ENCODE assay signal across 18 cellular contexts in the genomic region with DNA sequence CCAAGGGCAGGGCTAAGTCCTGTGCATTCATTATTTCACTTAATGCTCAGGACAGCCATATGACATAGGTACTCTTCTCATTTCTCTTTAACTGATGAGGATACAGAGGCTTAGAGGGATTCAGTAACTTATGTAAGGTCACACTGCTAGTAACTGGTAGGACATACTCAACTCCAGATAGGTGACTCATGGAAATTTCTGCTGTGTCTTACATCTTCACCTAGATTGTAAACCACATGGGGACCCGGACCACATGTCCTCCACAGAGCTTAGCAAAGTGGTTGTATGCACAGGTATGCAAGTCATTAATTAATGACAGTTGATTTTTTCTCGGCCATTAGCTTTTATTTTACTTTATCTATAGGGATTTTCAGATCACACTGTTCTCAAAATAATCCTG. TPM values are rescaled to one million over a fixed set of nuclear protein-coding genes. Genes with fewer than 3 reads are reported as not detected.
DNase-seq lines count a peak whose midpoint lies in the region; ATAC-seq, FAIRE-seq and TF ChIP-seq lines count a peak whose summit lies in the region.
"Had no signal": no experiment of that assay in that cellular context is flagged by ENCODE, and none has a peak within 500 bp of the region (broad histone marks: within the 10 kb centered on the region; RNA-seq: fewer than 3 reads in every experiment).

No MANE protein-coding gene starts in this region.

- H3K36me3 Mint-ChIP-seq in activated naive CD4-positive, alpha-beta T cell treated with anti-CD3 and anti-CD28 coated beads, Interleukin-2, amount 50 U/mL, for 72 hours: peaks cover 0 to 22% of the 10 kb centered on the region in 2 donors
- peaks cover 0 to 7% (median 0%) of the 10 kb centered on the region in 3 experiments; a peak in 4 of 7 replicates for H3K36me3 Mint-ChIP-seq in H9 (ENCODE audit: insufficient read depth in 1 of 3, low read depth in 3 of 3)

- H3K4me1 ChIP-seq in H9 (ENCODE audit: insufficient read depth, low read length) (peaks cover 7% of the 10 kb centered on the region), Karpas-422 (ENCODE audit: low read length) (no peaks in the 10 kb centered on the region)
- H3K4me1 ChIP-seq: pancreas had no signal

- H2BK120ac ChIP-seq in H9 (ENCODE audit: low read depth, low read length, poor library complexity, severe bottlenecking): no peak overlapping the region

- H3K9ac ChIP-seq in H9 (ENCODE audit: extremely low read depth, insufficient read length, low read length) (no peak overlapping the region), Karpas-422 (ENCODE audit: low read length) (no peak overlapping the region)

- no peak for TF ChIP-seq POLR2A in H54 (IDR thresholded peaks at IDR 0.05; ENCODE audit: low read depth, low read length)

- no peak overlapping the region for H2BK5ac ChIP-seq in H9 (ENCODE audit: insufficient read length, low read length)

- no peaks in the 10 kb centered on the region for H3K79me2 ChIP-seq in H9 (ENCODE audit: insufficient read depth, low read length)
- H3K79me2 ChIP-seq in Karpas-422 (ENCODE audit: low read length): no peaks in the 10 kb centered on the region

- no peak overlapping the region for H4K8ac ChIP-seq in H9 (replicated peaks; ENCODE audit: insufficient read length, low read depth, low read length)

- no peak overlapping the region for H3K23ac ChIP-seq in H9 (ENCODE audit: insufficient read length, low read depth, low read length)

- H2BK15ac ChIP-seq in H9 (ENCODE audit: low read depth, low read length): no peak overlapping the region

- H3K4me1 Mint-ChIP-seq in H9: peaks cover 23 to 24% of the 10 kb centered on the region in 2 experiments

- H3K9me3 ChIP-seq in H9 (ENCODE audit: control insufficient read depth, low read depth, low read length) (no peaks in the 10 kb centered on the region), Karpas-422 (ENCODE audit: low read length) (no peaks in the 10 kb centered on the region)
- H3K9me3 ChIP-seq: pancreas had no signal

- no peak overlapping the region for H3K4me3 Mint-ChIP-seq in H9

- no peak overlapping the region for H3K4ac ChIP-seq in H9 (ENCODE audit: low read depth, low read length)

- H4K5ac ChIP-seq in H9 (ENCODE audit: insufficient read length, low read depth, low read length): no peak overlapping the region

- ATAC-seq in activated naive CD4-positive, alpha-beta T cell treated with anti-CD3 and anti-CD28 coated beads, Interleukin-2, amount 50 U/mL, for 72 hours: peak; percentile 74 to 99
- ATAC-seq in GM21529 (IDR thresholded peaks at IDR 0.05; ENCODE audit: unreplicated experiment) (peak; percentile 26), HG03565 (IDR thresholded peaks at IDR 0.05; ENCODE audit: unreplicated experiment) (peak; percentile 49)
- ATAC-seq: pancreas, Right ventricle myocardium inferior had no signal

- peaks cover 0 to 22% of the 10 kb centered on the region in 2 donors for H3K9me3 Mint-ChIP-seq in activated naive CD4-positive, alpha-beta T cell treated with anti-CD3 and anti-CD28 coated beads, Interleukin-2, amount 50 U/mL, for 72 hours
- no peaks in the 10 kb centered on the region for H3K9me3 Mint-ChIP-seq in H9

- H2AFZ ChIP-seq in H9 (ENCODE audit: low read length) (no peak overlapping the region), Karpas-422 (ENCODE audit: low read length) (no peak overlapping the region)

- peaks cover 4% of the 10 kb centered on the region; the same call in 1 of the 2 replicates for H3K27me3 Mint-ChIP-seq in H9 (ENCODE audit: low read depth)

- TF ChIP-seq CTCF in H9 (conservative IDR thresholded peaks at IDR 0.05): no peak

- H2AK5ac ChIP-seq in H9 (ENCODE audit: insufficient read length, low read length): no peak overlapping the region

- no CpG with 5 or more reads among the region's 2 CpGs for WGBS in H9 (ENCODE audit: extremely low coverage, insufficient read length, low lambda C conversion rate)

- H3K36me3 ChIP-seq in Karpas-422 (ENCODE audit: insufficient read depth, low read length): no peaks in the 10 kb centered on the region
- H3K36me3 ChIP-seq: pancreas had no signal

- H3K14ac ChIP-seq in H9 (ENCODE audit: insufficient read depth, low read length): no peak overlapping the region

- no peaks in the 10 kb centered on the region for H3K79me1 ChIP-seq in H9 (ENCODE audit: insufficient read depth, low read depth, low read length, poor library complexity, severe bottlenecking)

- no peak overlapping the region for H2BK20ac ChIP-seq in H9 (ENCODE audit: low read depth, low read length, poor library complexity, severe bottlenecking)

- no peak overlapping the region for H3K18ac ChIP-seq in H9 (ENCODE audit: insufficient read length, low read depth, low read length)

- no peak overlapping the region for H3K56ac ChIP-seq in H9 (ENCODE audit: insufficient read length, low read depth, low read length)

- no peak overlapping the region for H3K4me2 ChIP-seq in H9 (ENCODE audit: insufficient read depth, insufficient read length, low read length)
- no peak overlapping the region for H3K4me2 ChIP-seq in Karpas-422 (ENCODE audit: low read depth, low read length, poor library complexity, severe bottlenecking)

- peak overlapping the region in 1 of 2 donors; percentile 87 for H3K27ac Mint-ChIP-seq in activated naive CD4-positive, alpha-beta T cell treated with anti-CD3 and anti-CD28 coated beads, Interleukin-2, amount 50 U/mL, for 72 hours
- no peak overlapping the region for H3K27ac Mint-ChIP-seq in H9

- H3K4me3 ChIP-seq in Karpas-422 (ENCODE audit: low read length): no peak overlapping the region
- H3K4me3 ChIP-seq: pancreas had no signal

- H4K20me1 ChIP-seq in H9 (ENCODE audit: control insufficient read depth, insufficient read depth, insufficient read length): no peaks in the 10 kb centered on the region
- H4K20me1 ChIP-seq in Karpas-422 (ENCODE audit: insufficient read depth, low read depth, low read length): no peaks in the 10 kb centered on the region

- H3K27ac ChIP-seq in H9 (ENCODE audit: insufficient read length, low read depth, low read length) (no peak overlapping the region), Karpas-422 (ENCODE audit: low read length) (no peak overlapping the region)
- H3K27ac ChIP-seq: HL-60, pancreas had no signal

- H3T11ph ChIP-seq in H9 (ENCODE audit: low read length): no peak overlapping the region

- no peaks in the 10 kb centered on the region for H3K9me2 ChIP-seq in Karpas-422 (replicated peaks; ENCODE audit: insufficient read depth, low read length)

- H3K27me3 ChIP-seq in H9 (ENCODE audit: insufficient read depth, low read length): no peaks in the 10 kb centered on the region
- no peaks in the 10 kb centered on the region for H3K27me3 ChIP-seq in Karpas-422 (ENCODE audit: low read length)
- H3K27me3 ChIP-seq: pancreas had no signal

- peak in 1 of 2 donors; percentile 28 for DNase-seq in activated naive CD4-positive, alpha-beta T cell treated with anti-CD3 and anti-CD28 coated beads, Interleukin-2, amount 50 U/mL, for 72 hours (ENCODE audit: low spot score in 2 of 2)
- no peak for DNase-seq in activated naive CD4-positive, alpha-beta T cell (lab: John Stamatoyannopoulos, UW)
- DNase-seq in stimulated activated CD8-positive, alpha-beta memory T cell treated with anti-CD3 and anti-CD28 coated beads, Interleukin-4, amount 100 ng/mL, for 48 hours: peak; percentile 31
- DNase-seq in H9: no peak
- DNase-seq in Karpas-422: no peak
- DNase-seq in H54 (ENCODE audit: insufficient read length, low spot score): no peak
- DNase-seq: cerebellar nuclear complex, KG1, NCI-H1417, pancreas, substantia nigra had no signal

- H2BK12ac ChIP-seq in H9 (ENCODE audit: insufficient read length, low read depth, low read length): no peak overlapping the region

- H3K23me2 ChIP-seq in H9 (ENCODE audit: insufficient read length, low read depth, low read length, poor library complexity, severe bottlenecking): no peaks in the 10 kb centered on the region

- H4K91ac ChIP-seq in H9 (ENCODE audit: insufficient read length, low read depth, low read length): no peak overlapping the region

- FAIRE-seq in H54 (lab: Jason Lieb, UNC): no peak
- FAIRE-seq: frontal cortex, GM12891, pancreas had no signal

RNA-seq across cellular contexts. Expression of gene SLC1A1, which starts 29.3 kb away (rescaled TPM):
- 1 to 10 TPM in 1 of 2 donors, not detected in 1; 1.4 TPM for total RNA-seq in activated naive CD4-positive, alpha-beta T cell treated with anti-CD3 and anti-CD28 coated beads, Interleukin-2, amount 50 U/mL, for 72 hours
- total RNA-seq in H9 (2021): 4.2 and 4.7 TPM in 2 replicates
- not detected in 2 replicates for total RNA-seq in Karpas-422 (2014; rRNA removed; shearing (Covaris generic); ENCODE audit: low replicate concordance)
- total RNA-seq: skeletal muscle tissue had no signal

Comparison
In these comparisons a context has a peak if more than half of its experiments do, and no peak if none do; other contexts are left out.
1. ATAC-seq: peak in every context shown above with its lines; median percentile 86 in activated naive CD4-positive, alpha-beta T cell treated with anti-CD3 and anti-CD28 coated beads, Interleukin-2, amount 50 U/mL, for 72 hours; 49 in HG03565; 26 in GM21529.